15 cellular contexts compared by ENCODE assay signal in the genomic region with DNA sequence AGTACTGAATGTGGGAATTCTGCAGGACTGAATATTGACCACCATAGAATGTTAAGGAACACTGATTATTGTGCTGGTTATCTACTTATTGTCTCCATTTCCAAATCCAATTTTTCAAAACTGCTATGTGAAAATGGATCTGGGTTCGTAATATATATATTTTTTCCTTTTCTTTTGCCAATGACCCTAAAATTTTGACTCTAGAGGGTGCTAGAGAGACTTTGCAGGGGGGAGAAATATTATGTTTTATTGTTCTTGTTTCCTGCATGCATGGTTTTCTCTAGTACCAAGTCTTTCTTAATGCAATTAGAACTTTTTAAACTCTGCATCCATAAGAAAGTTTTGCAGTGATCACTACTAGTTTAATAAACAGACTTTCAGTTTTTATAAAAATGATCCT.
DNase-seq lines count a peak whose midpoint lies in the region; ATAC-seq and TF ChIP-seq lines count a peak whose summit lies in the region.
"Had no signal": no experiment of that assay in that cellular context is flagged by ENCODE, and none has a peak within 500 bp of the region (broad histone marks: within the 10 kb centered on the region; RNA-seq: fewer than 3 reads in every experiment).

No MANE protein-coding gene starts in this region.

- H3K36me3 Mint-ChIP-seq in endodermal cell (ENCODE audit: low read depth) = no peaks in the 10 kb centered on the region

- intact Hi-C loops in A673 (cut with micrococcal nuclease; ENCODE audit: unreplicated experiment) = no loop called here
- intact Hi-C loops in OCI-LY7 (cut with micrococcal nuclease; ENCODE audit: unreplicated experiment) = no loop called here
- intact Hi-C loops in tibial artery (cut with DNase I; ENCODE audit: low total_unique reads) = no loop called here

- no peaks in the 10 kb centered on the region for H3K27me3 ChIP-seq in A673 (replicated peaks; ENCODE audit: insufficient read depth, low read depth, low read length, poor library complexity)
- no peaks in the 10 kb centered on the region for H3K27me3 ChIP-seq in endodermal cell (ENCODE audit: control insufficient read depth, insufficient read depth, low read length, poor library complexity, severe bottlenecking)
- no peaks in the 10 kb centered on the region for H3K27me3 ChIP-seq in tibial artery
- H3K27me3 ChIP-seq: heart left ventricle had no signal

- no peaks in the 10 kb centered on the region for H3K4me1 Mint-ChIP-seq in endodermal cell

- no peak overlapping the region for H3K4me3 ChIP-seq in A673 (ENCODE audit: low read depth, low read length, poor library complexity, severe bottlenecking)
- no peak overlapping the region for H3K4me3 ChIP-seq in OCI-LY7 (ENCODE audit: low read depth, low read length, poor library complexity, severe bottlenecking)
- no peak overlapping the region for H3K4me3 ChIP-seq in endodermal cell (ENCODE audit: low read length)
- H3K4me3 ChIP-seq in tibial artery = no peak overlapping the region
- H3K4me3 ChIP-seq: HAP-1, heart left ventricle had no signal

- no peaks in the 10 kb centered on the region for H3K79me2 ChIP-seq in OCI-LY7 (ENCODE audit: insufficient read depth, low read depth, low read length)

- no peaks in the 10 kb centered on the region for H3K36me3 ChIP-seq in A673 (ENCODE audit: insufficient read depth, low read length, poor library complexity, severe bottlenecking)
- H3K36me3 ChIP-seq in OCI-LY7 (ENCODE audit: insufficient read depth, low read length) = no peaks in the 10 kb centered on the region
- H3K36me3 ChIP-seq in endodermal cell (ENCODE audit: control insufficient read depth, insufficient read depth, low read length) = no peaks in the 10 kb centered on the region
- H3K36me3 ChIP-seq in tibial artery = no peaks in the 10 kb centered on the region
- H3K36me3 ChIP-seq: HAP-1, heart left ventricle had no signal

- no CpG with 5 or more reads among the region's 1 CpG for WGBS in endodermal cell (ENCODE audit: insufficient coverage in 1 of 2, insufficient read length in 1 of 2), 2 experiments

- BruUV-seq in A673 (replicated peaks; lab: Mats Ljungman, UMichigan) (no TSS peak), OCI-LY7 (replicated peaks; lab: Mats Ljungman, UMichigan) (no TSS peak)

- TF ChIP-seq CTCF in A673 (conservative IDR thresholded peaks at IDR 0.05; ENCODE audit: low read depth, low read length) (peak; percentile 46; the same call in 1 of the 2 replicates), GM12872 (IDR thresholded peaks at IDR 0.05; ENCODE audit: insufficient read depth, low read depth, low read length) (0 out of 3 replicates have a peak, but pooled peaks have one; percentile 18), OCI-LY7 (conservative IDR thresholded peaks at IDR 0.05; ENCODE audit: low read length) (peak; percentile 65), endodermal cell (conservative IDR thresholded peaks at IDR 0.05) (peak; percentile 67), tibial artery (IDR thresholded peaks at IDR 0.05) (no peak)

- no peak overlapping the region for H3K9ac ChIP-seq in endodermal cell (ENCODE audit: extremely low read depth, low read length, poor library complexity, severe bottlenecking)

- no peak overlapping the region for H3K4me3 Mint-ChIP-seq in endodermal cell
- H3K4me3 Mint-ChIP-seq: activated naive CD4-positive, alpha-beta T cell treated with anti-CD3 and anti-CD28 coated beads for 36 hours had no signal

- H3K27ac ChIP-seq in A673 (ENCODE audit: low read depth, low read length, poor library complexity, severe bottlenecking) = no peak overlapping the region
- H3K27ac ChIP-seq in OCI-LY7 (ENCODE audit: low read depth, low read length, poor library complexity, severe bottlenecking) = no peak overlapping the region
- H3K27ac ChIP-seq in endodermal cell (ENCODE audit: low read depth, low read length) = no peak overlapping the region
- H3K27ac ChIP-seq in tibial artery = no peak overlapping the region
- H3K27ac ChIP-seq: heart left ventricle had no signal

- H3K9me2 ChIP-seq in OCI-LY7 (ENCODE audit: insufficient read depth, low read length) = no peaks in the 10 kb centered on the region

- H3K4me2 ChIP-seq in OCI-LY7 (ENCODE audit: low read length) = no peak overlapping the region

- H3K27me3 Mint-ChIP-seq in endodermal cell (ENCODE audit: insufficient read depth) = no peaks in the 10 kb centered on the region

- no peak overlapping the region for H2AFZ ChIP-seq in OCI-LY7 (ENCODE audit: low read length)

- POLR2A ChIA-PET in A673 (lab: Charles Lee; ENCODE audit: low non-redundant PET) (no interaction called here), OCI-LY7 (lab: Charles Lee) (no interaction called here)

- no peak overlapping the region for H3K27ac Mint-ChIP-seq in endodermal cell
- H3K27ac Mint-ChIP-seq: activated naive CD4-positive, alpha-beta T cell treated with anti-CD3 and anti-CD28 coated beads for 36 hours had no signal

- CTCF ChIA-PET in A673 (lab: Charles Lee) = no interaction called here
- CTCF ChIA-PET in OCI-LY7 (lab: Charles Lee; ENCODE audit: unreplicated experiment) = no interaction called here

- H3K9me3 ChIP-seq in A673 (ENCODE audit: low read depth, low read length, poor library complexity, severe bottlenecking) (no peaks in the 10 kb centered on the region), OCI-LY7 (ENCODE audit: low read length) (no peaks in the 10 kb centered on the region), endodermal cell (ENCODE audit: control insufficient read depth, low read length) (no peaks in the 10 kb centered on the region), tibial artery (no peaks in the 10 kb centered on the region)
- H3K9me3 ChIP-seq: HAP-1 had no signal

- H4K20me1 ChIP-seq in OCI-LY7 (ENCODE audit: insufficient read depth, low read length) = no peaks in the 10 kb centered on the region

- peaks cover 6% of the 10 kb centered on the region for H3K9me3 Mint-ChIP-seq in endodermal cell

- H3K4me1 ChIP-seq in A673 (ENCODE audit: insufficient read depth, low read length, poor library complexity, severe bottlenecking) = no peaks in the 10 kb centered on the region
- H3K4me1 ChIP-seq in OCI-LY7 (ENCODE audit: insufficient read depth, low read length, poor library complexity, severe bottlenecking) = no peaks in the 10 kb centered on the region
- no peaks in the 10 kb centered on the region for H3K4me1 ChIP-seq in endodermal cell (ENCODE audit: control insufficient read depth, insufficient read depth, low read length)
- H3K4me1 ChIP-seq in tibial artery = no peaks in the 10 kb centered on the region
- H3K4me1 ChIP-seq: HAP-1, heart left ventricle had no signal

- no peak for ATAC-seq in esophagus mucosa
- ATAC-seq: heart left ventricle had no signal

- DNase-seq in A673 (ENCODE audit: low spot score) (peak; percentile 18), OCI-LY7 (ENCODE audit: low spot score) (no peak), endodermal cell (no peak), tibial artery (no peak), NCI-H446 treated with DMSO at 0.1 percent for 48 hours (lab: John Stamatoyannopoulos, UW) (no peak)
- no peak for DNase-seq in stimulated activated CD4-positive, alpha-beta T cell treated with anti-CD3 and anti-CD28 coated beads, Interleukin-15, amount 100 ng/mL, for 24 hours
- DNase-seq: activated naive CD4-positive, alpha-beta T cell treated with anti-CD3 and anti-CD28 coated beads for 36 hours; caudate nucleus; heart left ventricle; NCI-H1417 treated with DMSO at 0.1 percent for 48 hours; NCI-H510A; stimulated activated CD4-positive, alpha-beta T cell treated with anti-CD3 and anti-CD28 coated beads, Interleukin-2, amount 100 ng/mL, for 48 hours had no signal

Comparison
In these comparisons a context has a peak if more than half of its experiments do, and no peak if none do; other contexts are left out.
1. CTCF ChIP-seq: peak in A673 (single experiment), GM12872 (single experiment), OCI-LY7 (single experiment) and endodermal cell (single experiment); none in tibial artery (0 of 2).